17 cellular contexts compared by ENCODE assay signal in the genomic region with DNA sequence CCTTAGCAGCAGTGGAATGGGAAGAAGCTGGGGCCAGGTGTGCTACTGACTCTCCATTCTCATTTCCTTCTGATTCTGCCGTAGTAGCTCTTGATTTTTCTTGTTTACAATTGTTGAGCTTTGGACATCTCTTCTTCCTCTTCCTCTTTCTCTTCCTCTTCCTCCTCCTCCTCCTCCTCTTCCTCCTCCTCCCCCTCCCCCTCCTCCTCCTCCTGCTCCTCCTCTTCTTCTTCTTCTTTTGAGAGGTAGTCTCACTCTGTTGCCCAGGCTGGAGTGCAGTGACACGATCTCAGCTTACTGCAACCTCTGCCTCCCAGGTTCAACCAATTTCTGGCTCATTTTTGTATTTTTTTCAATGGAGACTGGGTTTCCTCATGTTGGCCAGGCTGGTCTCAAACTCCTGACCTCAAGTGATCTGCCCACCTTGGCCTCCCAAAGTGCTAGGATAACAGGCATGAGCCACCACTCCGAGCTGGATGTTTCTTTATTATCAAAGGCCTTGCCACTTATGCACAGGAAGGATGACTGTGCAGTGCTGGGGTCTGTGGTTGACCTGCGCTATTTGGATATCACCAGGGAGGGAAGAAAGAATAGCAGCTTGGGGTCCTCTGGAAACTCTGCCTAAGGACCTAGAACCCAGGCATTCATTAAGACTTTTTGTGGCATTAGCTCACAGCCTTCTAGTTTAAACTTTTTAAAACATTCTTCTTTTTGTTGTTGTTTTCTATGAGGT.
DNase-seq lines count a peak whose midpoint lies in the region; ATAC-seq, FAIRE-seq and TF ChIP-seq lines count a peak whose summit lies in the region.
"Had no signal": no experiment of that assay in that cellular context is flagged by ENCODE, and none has a peak within 500 bp of the region (broad histone marks: within the 10 kb centered on the region; RNA-seq: fewer than 3 reads in every experiment).

No MANE protein-coding gene starts in this region.

- H4K20me1 ChIP-seq in K562 (replicated peaks; ENCODE audit: control insufficient read depth, insufficient read depth, low read length): no peaks in the 10 kb centered on the region

- H3K9ac ChIP-seq in K562 (ENCODE audit: insufficient read depth in 1 of 2, low read depth in 2 of 2, low read length in 2 of 2): peak overlapping the region in 1 of 2 experiments; percentile 7; a peak in 1 of 4 replicates

- TF ChIP-seq CTCF in K562 (IDR thresholded peaks at IDR 0.05 in 2 of 3, conservative IDR thresholded peaks at IDR 0.05 in 1 of 3; ENCODE audit: insufficient read depth in 2 of 3, low read depth in 1 of 3, low read length in 3 of 3) (no peak), neural crest cell (conservative IDR thresholded peaks at IDR 0.05) (no peak)

- H3K36me3 Mint-ChIP-seq in neural crest cell (ENCODE audit: low read depth): no peaks in the 10 kb centered on the region
- H3K36me3 Mint-ChIP-seq: CD8-positive, alpha-beta T cell had no signal

- intact Hi-C loops in K562 (cut with micrococcal nuclease): no loop called here
- intact Hi-C loops in left cardiac atrium (cut with DNase I): no loop called here

- H3K27ac Mint-ChIP-seq in neural crest cell (ENCODE audit: unreplicated experiment): peak overlapping the region; percentile 92
- H3K27ac Mint-ChIP-seq: CD8-positive, alpha-beta T cell; GM23338 had no signal

- no peak overlapping the region for H3K4me3 ChIP-seq in K562
- H3K4me3 ChIP-seq: GM23338 had no signal

- POLR2A ChIA-PET in K562 (lab: Yijun Ruan, JAX): interaction anchor here (1.0 kb wide), 1 partner anchor 9 kb away, joined by 3 read pairs; no protein-coding TSS in a partner anchor

- DNase-seq in H4 (ENCODE audit: low spot score) (peak; percentile 43), OCI-M1 (lab: John Stamatoyannopoulos, UW) (peak; percentile 82), K562 (ENCODE audit: extremely low read depth in 1 of 4, low spot score in 3 of 4) (peak in 3 of 4 experiments; percentile 10 to 68 (median 57)), neural crest cell (ENCODE audit: low read depth, low spot score) (no peak), left cardiac atrium (no peak), DMS53 (lab: John Stamatoyannopoulos, UW) (no peak)
- DNase-seq in activated effector memory CD4-positive, alpha-beta T cell treated with Interleukin-2 at 50 U/mL for 16 hours: no peak
- DNase-seq: CD8-positive, alpha-beta T cell; Kasumi-1; NCI-H1417; NCI-H1930; NCI-H2171 treated with DMSO at 0.1 percent for 48 hours; NCI-H774; SHP77 treated with DMSO at 0.1 percent for 48 hours had no signal

- H3K4me1 ChIP-seq in K562 (replicated peaks in 1 of 2; ENCODE audit: control insufficient read depth in 2 of 2, insufficient read depth in 2 of 2, low read length in 2 of 2): peaks cover 0 to 2% of the 10 kb centered on the region in 2 experiments; a peak in 2 of 5 replicates

- peak; percentile 62 for FAIRE-seq in K562 (lab: Jason Lieb, UNC)
- FAIRE-seq: GM18507, HepG2 had no signal

- TF ChIP-seq POLR2A in K562 (conservative IDR thresholded peaks at IDR 0.05): no peak

- no peaks in the 10 kb centered on the region for H3K9me3 Mint-ChIP-seq in neural crest cell
- H3K9me3 Mint-ChIP-seq: CD8-positive, alpha-beta T cell; GM23338 had no signal

- no peaks in the 10 kb centered on the region for H3K27me3 ChIP-seq in K562 (ENCODE audit: control insufficient read depth in 2 of 2, insufficient read depth in 2 of 2, low read length in 2 of 2)

- ATAC-seq in K562 (peak; percentile 88), left cardiac atrium (no peak)
- ATAC-seq: CD8-positive, alpha-beta T cell; GM23338; HepG2 had no signal

- H3K79me2 ChIP-seq in K562 (ENCODE audit: control insufficient read depth, insufficient read depth, low read length): no peaks in the 10 kb centered on the region

- no peak overlapping the region for H3K4me2 ChIP-seq in K562 (ENCODE audit: insufficient read depth, low read length)
- H3K4me2 ChIP-seq: GM23338 had no signal

- WGBS in K562 (ENCODE audit: insufficient coverage, low coverage, missing lambda C conversion rate): 7% methylated on average over 4 of the region's 4 CpGs

- H3K36me3 ChIP-seq in K562 (ENCODE audit: control insufficient read depth, insufficient read depth, low read length): no peaks in the 10 kb centered on the region; the same call in 2 of the 3 replicates

- 0 out of 2 replicates have a peak, but pooled peaks cover 4% of the 10 kb centered on the region for H3K9me3 ChIP-seq in K562 (replicated peaks; ENCODE audit: control insufficient read depth, insufficient read depth, low read depth, low read length)

- H3K27ac ChIP-seq in K562 (ENCODE audit: extremely low read depth, low read depth, low read length): peak overlapping the region; percentile 48

- H3K4me1 Mint-ChIP-seq in neural crest cell: peaks cover 8% of the 10 kb centered on the region
- H3K4me1 Mint-ChIP-seq: GM23338 had no signal

- H3K4me3 Mint-ChIP-seq in neural crest cell: no peak overlapping the region
- H3K4me3 Mint-ChIP-seq: CD8-positive, alpha-beta T cell; GM23338 had no signal

- no peaks in the 10 kb centered on the region for H3K27me3 Mint-ChIP-seq in neural crest cell (ENCODE audit: low read depth)

- H2AFZ ChIP-seq in K562 (ENCODE audit: low read depth, low read length): peak overlapping the region; percentile 44
- H2AFZ ChIP-seq: GM23338 had no signal

- no TSS peak for BruUV-seq in K562 (replicated peaks; lab: Mats Ljungman, UMichigan)

- in situ Hi-C loops in K562 (cut with MboI): no loop called here

- CTCF ChIA-PET in K562 (lab: Yijun Ruan, JAX; ENCODE audit: low intra/inter-chr PET ratio): no interaction called here

- no peaks in the 10 kb centered on the region for H3K9me1 ChIP-seq in K562 (ENCODE audit: control insufficient read depth, insufficient read depth, low read length)

- TF ChIP-seq EP300 in K562 (IDR thresholded peaks at IDR 0.05; ENCODE audit: low read length): no peak

- TF ChIP-seq RAD21 in K562 (CRISPR knock-in tag; conservative IDR thresholded peaks at IDR 0.05 in 1 of 2, IDR thresholded peaks at IDR 0.05 in 1 of 2): no peak

TF ChIP-seq in K562, 482 proteins besides CTCF, POLR2A, EP300 and RAD21 (continues in another document):
- TF ChIP-seq MYC (IDR thresholded peaks at IDR 0.05; ENCODE audit: low read depth, low read length) (no peak), MYC (CRISPR knock-in tag; IDR thresholded peaks at IDR 0.05; ENCODE audit: borderline replicate concordance, low read depth) (no peak), BRF1 (IDR thresholded peaks at IDR 0.05; ENCODE audit: borderline replicate concordance, extremely low read depth, insufficient read length) (no peak), ETV6 (IDR thresholded peaks at IDR 0.05; ENCODE audit: borderline replicate concordance in 1 of 2, low read depth in 2 of 2, low read length in 1 of 2) (0 out of 4 replicates have a peak, but pooled peaks of 1 of the 2 experiments have one; percentile 5), ETV6 (CRISPR knock-in tag; IDR thresholded peaks at IDR 0.05; ENCODE audit: borderline replicate concordance) (no peak), HNRNPL (IDR thresholded peaks at IDR 0.05; ENCODE audit: low read depth, low read length) (no peak), RFX7 (CRISPR knock-in tag; IDR thresholded peaks at IDR 0.05) (no peak), ZNF253 (CRISPR knock-in tag; conservative IDR thresholded peaks at IDR 0.05) (no peak), ETV1 (tag; conservative IDR thresholded peaks at IDR 0.05; ENCODE audit: low read depth) (peak; percentile 72), TEAD4 (IDR thresholded peaks at IDR 0.05; ENCODE audit: low read length) (no peak), TEAD4 (CRISPR knock-in tag; IDR thresholded peaks at IDR 0.05; ENCODE audit: borderline replicate concordance) (no peak), ZNF165 (CRISPR knock-in tag; IDR thresholded peaks at IDR 0.05; ENCODE audit: borderline replicate concordance) (no peak), DPF2 (IDR thresholded peaks at IDR 0.05) (0 out of 2 replicates have a peak, but pooled peaks have one; percentile 27), CBFA2T3 (IDR thresholded peaks at IDR 0.05) (peak; percentile 30; the same call in 1 of the 2 replicates), MAFF (IDR thresholded peaks at IDR 0.05; ENCODE audit: low read length) (0 out of 2 replicates have a peak, but pooled peaks have one; percentile 32), FOXJ2 (tag; IDR thresholded peaks at IDR 0.05) (no peak), C11orf30 (IDR thresholded peaks at IDR 0.05; ENCODE audit: low read depth) (peak; percentile 39), SMC3 (conservative IDR thresholded peaks at IDR 0.05; ENCODE audit: insufficient read depth, low read depth, low read length) (no peak), CBX5 (IDR thresholded peaks at IDR 0.05; ENCODE audit: borderline replicate concordance, low read depth) (no peak), CHD2 (IDR thresholded peaks at IDR 0.05; ENCODE audit: low read depth, low read length) (no peak), HLTF (IDR thresholded peaks at IDR 0.05) (no peak), DMBX1 (CRISPR knock-in tag; IDR thresholded peaks at IDR 0.05; ENCODE audit: borderline replicate concordance) (peak; percentile 78)
- TF ChIP-seq, protein P1, sequence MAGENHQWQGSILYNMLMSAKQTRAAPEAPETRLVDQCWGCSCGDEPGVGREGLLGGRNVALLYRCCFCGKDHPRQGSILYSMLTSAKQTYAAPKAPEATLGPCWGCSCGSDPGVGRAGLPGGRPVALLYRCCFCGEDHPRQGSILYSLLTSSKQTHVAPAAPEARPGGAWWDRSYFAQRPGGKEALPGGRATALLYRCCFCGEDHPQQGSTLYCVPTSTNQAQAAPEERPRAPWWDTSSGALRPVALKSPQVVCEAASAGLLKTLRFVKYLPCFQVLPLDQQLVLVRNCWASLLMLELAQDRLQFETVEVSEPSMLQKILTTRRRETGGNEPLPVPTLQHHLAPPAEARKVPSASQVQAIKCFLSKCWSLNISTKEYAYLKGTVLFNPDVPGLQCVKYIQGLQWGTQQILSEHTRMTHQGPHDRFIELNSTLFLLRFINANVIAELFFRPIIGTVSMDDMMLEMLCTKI (IDR thresholded peaks at IDR 0.05; ENCODE audit: partially characterized antibody): no peak
- TF ChIP-seq, protein P2, sequence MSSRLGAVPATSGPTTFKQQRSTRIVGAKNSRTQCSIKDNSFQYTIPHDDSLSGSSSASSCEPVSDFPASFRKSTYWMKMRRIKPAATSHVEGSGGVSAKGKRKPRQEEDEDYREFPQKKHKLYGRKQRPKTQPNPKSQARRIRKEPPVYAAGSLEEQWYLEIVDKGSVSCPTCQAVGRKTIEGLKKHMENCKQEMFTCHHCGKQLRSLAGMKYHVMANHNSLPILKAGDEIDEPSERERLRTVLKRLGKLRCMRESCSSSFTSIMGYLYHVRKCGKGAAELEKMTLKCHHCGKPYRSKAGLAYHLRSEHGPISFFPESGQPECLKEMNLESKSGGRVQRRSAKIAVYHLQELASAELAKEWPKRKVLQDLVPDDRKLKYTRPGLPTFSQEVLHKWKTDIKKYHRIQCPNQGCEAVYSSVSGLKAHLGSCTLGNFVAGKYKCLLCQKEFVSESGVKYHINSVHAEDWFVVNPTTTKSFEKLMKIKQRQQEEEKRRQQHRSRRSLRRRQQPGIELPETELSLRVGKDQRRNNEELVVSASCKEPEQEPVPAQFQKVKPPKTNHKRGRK (tag; IDR thresholded peaks at IDR 0.05): 0 out of 2 replicates have a peak, but pooled peaks have one; percentile 12

Comparison
In these comparisons a context has a peak if more than half of its experiments do, and no peak if none do; other contexts are left out.
1. DNase-seq: peak in H4 (single experiment), OCI-M1 (single experiment) and K562 (3 of 4); none in neural crest cell (single experiment), activated effector memory CD4-positive, alpha-beta T cell treated with Interleukin-2 at 50 U/mL for 16 hours (single experiment), left cardiac atrium (single experiment) and DMS53 (single experiment).